In the genomic region with DNA sequence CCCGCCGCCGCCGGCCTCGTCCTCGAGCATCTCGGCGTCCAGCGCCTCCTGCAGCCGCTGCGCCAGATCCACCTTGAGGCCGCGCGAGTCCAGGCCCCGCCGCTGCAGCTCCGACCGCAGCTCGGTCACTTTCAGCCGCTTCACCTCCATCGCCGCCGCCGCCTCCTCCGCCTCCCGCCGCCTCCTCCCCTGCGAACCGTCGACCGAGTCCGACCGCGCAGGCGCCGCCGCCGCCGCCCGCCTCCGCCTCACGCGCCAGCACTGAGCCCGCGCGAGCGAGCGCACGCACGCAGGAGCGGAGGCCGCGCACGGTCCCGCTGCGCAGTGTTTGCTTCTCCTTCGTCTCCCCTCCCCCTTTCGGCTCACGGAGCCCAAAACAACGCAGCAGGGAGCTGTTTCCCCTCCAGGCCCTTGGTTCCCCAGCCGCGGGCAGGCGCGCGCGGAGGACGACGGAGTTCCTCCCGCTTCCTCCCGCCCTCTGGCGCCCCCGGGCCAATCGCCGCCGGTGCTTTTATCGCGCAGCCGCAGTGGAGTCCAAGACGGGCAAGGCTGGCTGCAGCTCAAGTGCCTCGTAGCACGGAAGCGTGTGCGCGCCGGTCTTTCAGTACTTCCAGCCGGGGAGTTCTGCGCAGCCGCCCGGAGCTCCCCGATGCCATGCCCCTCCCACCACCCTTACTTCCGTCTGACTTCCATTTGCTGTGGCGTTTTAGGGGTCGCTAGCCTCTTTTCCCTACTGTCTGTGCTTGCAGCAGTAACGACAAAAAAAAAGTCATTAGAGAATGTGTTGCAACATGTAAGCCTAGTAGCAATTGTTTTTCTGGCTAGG, we compare ENCODE assay signal across 1 cellular context.
TF ChIP-seq lines count a peak whose summit lies in the region.

TSS of gene HNRNPUL2 (minus strand) at position 451 of the 826 bp plus-strand sequence. CDS start at position 150, 301 bp downstream.

TF ChIP-seq in HepG2, 621 proteins besides CTCF, POLR2A, EP300 and RAD21 (continued from another document and continues in another):
- TF ChIP-seq, protein P1, sequence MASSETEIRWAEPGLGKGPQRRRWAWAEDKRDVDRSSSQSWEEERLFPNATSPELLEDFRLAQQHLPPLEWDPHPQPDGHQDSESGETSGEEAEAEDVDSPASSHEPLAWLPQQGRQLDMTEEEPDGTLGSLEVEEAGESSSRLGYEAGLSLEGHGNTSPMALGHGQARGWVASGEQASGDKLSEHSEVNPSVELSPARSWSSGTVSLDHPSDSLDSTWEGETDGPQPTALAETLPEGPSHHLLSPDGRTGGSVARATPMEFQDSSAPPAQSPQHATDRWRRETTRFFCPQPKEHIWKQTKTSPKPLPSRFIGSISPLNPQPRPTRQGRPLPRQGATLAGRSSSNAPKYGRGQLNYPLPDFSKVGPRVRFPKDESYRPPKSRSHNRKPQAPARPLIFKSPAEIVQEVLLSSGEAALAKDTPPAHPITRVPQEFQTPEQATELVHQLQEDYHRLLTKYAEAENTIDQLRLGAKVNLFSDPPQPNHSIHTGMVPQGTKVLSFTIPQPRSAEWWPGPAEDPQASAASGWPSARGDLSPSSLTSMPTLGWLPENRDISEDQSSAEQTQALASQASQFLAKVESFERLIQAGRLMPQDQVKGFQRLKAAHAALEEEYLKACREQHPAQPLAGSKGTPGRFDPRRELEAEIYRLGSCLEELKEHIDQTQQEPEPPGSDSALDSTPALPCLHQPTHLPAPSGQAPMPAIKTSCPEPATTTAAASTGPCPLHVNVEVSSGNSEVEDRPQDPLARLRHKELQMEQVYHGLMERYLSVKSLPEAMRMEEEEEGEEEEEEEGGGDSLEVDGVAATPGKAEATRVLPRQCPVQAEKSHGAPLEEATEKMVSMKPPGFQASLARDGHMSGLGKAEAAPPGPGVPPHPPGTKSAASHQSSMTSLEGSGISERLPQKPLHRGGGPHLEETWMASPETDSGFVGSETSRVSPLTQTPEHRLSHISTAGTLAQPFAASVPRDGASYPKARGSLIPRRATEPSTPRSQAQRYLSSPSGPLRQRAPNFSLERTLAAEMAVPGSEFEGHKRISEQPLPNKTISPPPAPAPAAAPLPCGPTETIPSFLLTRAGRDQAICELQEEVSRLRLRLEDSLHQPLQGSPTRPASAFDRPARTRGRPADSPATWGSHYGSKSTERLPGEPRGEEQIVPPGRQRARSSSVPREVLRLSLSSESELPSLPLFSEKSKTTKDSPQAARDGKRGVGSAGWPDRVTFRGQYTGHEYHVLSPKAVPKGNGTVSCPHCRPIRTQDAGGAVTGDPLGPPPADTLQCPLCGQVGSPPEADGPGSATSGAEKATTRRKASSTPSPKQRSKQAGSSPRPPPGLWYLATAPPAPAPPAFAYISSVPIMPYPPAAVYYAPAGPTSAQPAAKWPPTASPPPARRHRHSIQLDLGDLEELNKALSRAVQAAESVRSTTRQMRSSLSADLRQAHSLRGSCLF (CRISPR knock-in tag; IDR thresholded peaks at IDR 0.05; ENCODE audit: borderline replicate concordance), result no peak
- TF ChIP-seq TFAP4 (IDR thresholded peaks at IDR 0.05; ENCODE audit: borderline replicate concordance, low read depth), result no peak
- TF ChIP-seq, protein P2, sequence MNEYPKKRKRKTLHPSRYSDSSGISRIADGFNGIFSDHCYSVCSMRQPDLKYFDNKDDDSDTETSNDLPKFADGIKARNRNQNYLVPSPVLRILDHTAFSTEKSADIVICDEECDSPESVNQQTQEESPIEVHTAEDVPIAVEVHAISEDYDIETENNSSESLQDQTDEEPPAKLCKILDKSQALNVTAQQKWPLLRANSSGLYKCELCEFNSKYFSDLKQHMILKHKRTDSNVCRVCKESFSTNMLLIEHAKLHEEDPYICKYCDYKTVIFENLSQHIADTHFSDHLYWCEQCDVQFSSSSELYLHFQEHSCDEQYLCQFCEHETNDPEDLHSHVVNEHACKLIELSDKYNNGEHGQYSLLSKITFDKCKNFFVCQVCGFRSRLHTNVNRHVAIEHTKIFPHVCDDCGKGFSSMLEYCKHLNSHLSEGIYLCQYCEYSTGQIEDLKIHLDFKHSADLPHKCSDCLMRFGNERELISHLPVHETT (CRISPR knock-in tag; conservative IDR thresholded peaks at IDR 0.05), result peak; percentile 91
- peak; percentile 94 for TF ChIP-seq POLR2G (IDR thresholded peaks at IDR 0.05; ENCODE audit: low read depth, low read length)
- peak; percentile 67; the same call in 1 of the 2 replicates for TF ChIP-seq KDM5B (CRISPR knock-in tag; IDR thresholded peaks at IDR 0.05; ENCODE audit: borderline replicate concordance)
- peak; percentile 57 for TF ChIP-seq ZNF883 (CRISPR knock-in tag; IDR thresholded peaks at IDR 0.05; ENCODE audit: not compliant biosample characterization)
- no peak for TF ChIP-seq SRSF4 (IDR thresholded peaks at IDR 0.05; ENCODE audit: low read depth, low read length, poor library complexity, severe bottlenecking)
- no peak for TF ChIP-seq ADNP (CRISPR knock-in tag; IDR thresholded peaks at IDR 0.05)
- peak; percentile 93 for TF ChIP-seq TOPORS (CRISPR knock-in tag; IDR thresholded peaks at IDR 0.05)
- TF ChIP-seq, protein P3, sequence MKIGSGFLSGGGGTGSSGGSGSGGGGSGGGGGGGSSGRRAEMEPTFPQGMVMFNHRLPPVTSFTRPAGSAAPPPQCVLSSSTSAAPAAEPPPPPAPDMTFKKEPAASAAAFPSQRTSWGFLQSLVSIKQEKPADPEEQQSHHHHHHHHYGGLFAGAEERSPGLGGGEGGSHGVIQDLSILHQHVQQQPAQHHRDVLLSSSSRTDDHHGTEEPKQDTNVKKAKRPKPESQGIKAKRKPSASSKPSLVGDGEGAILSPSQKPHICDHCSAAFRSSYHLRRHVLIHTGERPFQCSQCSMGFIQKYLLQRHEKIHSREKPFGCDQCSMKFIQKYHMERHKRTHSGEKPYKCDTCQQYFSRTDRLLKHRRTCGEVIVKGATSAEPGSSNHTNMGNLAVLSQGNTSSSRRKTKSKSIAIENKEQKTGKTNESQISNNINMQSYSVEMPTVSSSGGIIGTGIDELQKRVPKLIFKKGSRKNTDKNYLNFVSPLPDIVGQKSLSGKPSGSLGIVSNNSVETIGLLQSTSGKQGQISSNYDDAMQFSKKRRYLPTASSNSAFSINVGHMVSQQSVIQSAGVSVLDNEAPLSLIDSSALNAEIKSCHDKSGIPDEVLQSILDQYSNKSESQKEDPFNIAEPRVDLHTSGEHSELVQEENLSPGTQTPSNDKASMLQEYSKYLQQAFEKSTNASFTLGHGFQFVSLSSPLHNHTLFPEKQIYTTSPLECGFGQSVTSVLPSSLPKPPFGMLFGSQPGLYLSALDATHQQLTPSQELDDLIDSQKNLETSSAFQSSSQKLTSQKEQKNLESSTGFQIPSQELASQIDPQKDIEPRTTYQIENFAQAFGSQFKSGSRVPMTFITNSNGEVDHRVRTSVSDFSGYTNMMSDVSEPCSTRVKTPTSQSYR (CRISPR knock-in tag; IDR thresholded peaks at IDR 0.05; ENCODE audit: borderline replicate concordance), result peak; percentile 76
- TF ChIP-seq ZNF468 (CRISPR knock-in tag; IDR thresholded peaks at IDR 0.05), result peak; percentile 48; the same call in 1 of the 2 replicates
- TF ChIP-seq ZFP90 (CRISPR knock-in tag; IDR thresholded peaks at IDR 0.05; ENCODE audit: borderline replicate concordance), result peak; percentile 98
- TF ChIP-seq STAT5B (CRISPR knock-in tag; IDR thresholded peaks at IDR 0.05), result 0 out of 2 replicates have a peak, but pooled peaks have one; percentile 34
- TF ChIP-seq ZFP82 (CRISPR knock-in tag; IDR thresholded peaks at IDR 0.05; ENCODE audit: borderline replicate concordance), result no peak
- TF ChIP-seq ZKSCAN1 (IDR thresholded peaks at IDR 0.05; ENCODE audit: low read length), result no peak
- no peak for TF ChIP-seq ZNF83 (CRISPR knock-in tag; IDR thresholded peaks at IDR 0.05; ENCODE audit: borderline replicate concordance)
- TF ChIP-seq ZSCAN9 (CRISPR knock-in tag; IDR thresholded peaks at IDR 0.05; ENCODE audit: borderline replicate concordance), result peak; percentile 84
- TF ChIP-seq TGIF2 (CRISPR knock-in tag; IDR thresholded peaks at IDR 0.05), result no peak; the same call in 1 of the 2 replicates
- peak; percentile 5; the same call in 1 of the 2 replicates for TF ChIP-seq CREM (IDR thresholded peaks at IDR 0.05)
- no peak for TF ChIP-seq CREM (CRISPR knock-in tag; IDR thresholded peaks at IDR 0.05)
- peak; percentile 80 for TF ChIP-seq ZNF274 (CRISPR knock-in tag; IDR thresholded peaks at IDR 0.05)
- TF ChIP-seq TAF15 (IDR thresholded peaks at IDR 0.05; ENCODE audit: low read depth, low read length, poor library complexity, severe bottlenecking), result no peak
- no peak for TF ChIP-seq RAD51 (IDR thresholded peaks at IDR 0.05; ENCODE audit: borderline replicate concordance)
- TF ChIP-seq ZNF224 (CRISPR knock-in tag; IDR thresholded peaks at IDR 0.05), result 0 out of 2 replicates have a peak, but pooled peaks have one; percentile 69
- TF ChIP-seq ZFX (CRISPR knock-in tag; IDR thresholded peaks at IDR 0.05; ENCODE audit: low read depth), result peak; percentile 96
- no peak for TF ChIP-seq ZNF407 (CRISPR knock-in tag; IDR thresholded peaks at IDR 0.05; ENCODE audit: not compliant biosample characterization)
- no peak for TF ChIP-seq ZNF652 (CRISPR knock-in tag; IDR thresholded peaks at IDR 0.05; ENCODE audit: borderline replicate concordance, low read depth)
- no peak for TF ChIP-seq ESRRA (CRISPR knock-in tag; IDR thresholded peaks at IDR 0.05; ENCODE audit: low read depth)
- peak; percentile 93; the same call in 1 of the 2 replicates for TF ChIP-seq ZNF563 (CRISPR knock-in tag; IDR thresholded peaks at IDR 0.05)
- no peak for TF ChIP-seq MAFF (IDR thresholded peaks at IDR 0.05; ENCODE audit: low read depth, low read length)
- peak; percentile 55; the same call in 1 of the 2 replicates for TF ChIP-seq SMAD9 (CRISPR knock-in tag; IDR thresholded peaks at IDR 0.05)
- no peak for TF ChIP-seq ATF1 (CRISPR knock-in tag; IDR thresholded peaks at IDR 0.05)
- TF ChIP-seq, protein P4, sequence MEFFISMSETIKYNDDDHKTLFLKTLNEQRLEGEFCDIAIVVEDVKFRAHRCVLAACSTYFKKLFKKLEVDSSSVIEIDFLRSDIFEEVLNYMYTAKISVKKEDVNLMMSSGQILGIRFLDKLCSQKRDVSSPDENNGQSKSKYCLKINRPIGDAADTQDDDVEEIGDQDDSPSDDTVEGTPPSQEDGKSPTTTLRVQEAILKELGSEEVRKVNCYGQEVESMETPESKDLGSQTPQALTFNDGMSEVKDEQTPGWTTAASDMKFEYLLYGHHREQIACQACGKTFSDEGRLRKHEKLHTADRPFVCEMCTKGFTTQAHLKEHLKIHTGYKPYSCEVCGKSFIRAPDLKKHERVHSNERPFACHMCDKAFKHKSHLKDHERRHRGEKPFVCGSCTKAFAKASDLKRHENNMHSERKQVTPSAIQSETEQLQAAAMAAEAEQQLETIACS (CRISPR knock-in tag; IDR thresholded peaks at IDR 0.05), result peak; percentile 91
- TF ChIP-seq, protein P5, sequence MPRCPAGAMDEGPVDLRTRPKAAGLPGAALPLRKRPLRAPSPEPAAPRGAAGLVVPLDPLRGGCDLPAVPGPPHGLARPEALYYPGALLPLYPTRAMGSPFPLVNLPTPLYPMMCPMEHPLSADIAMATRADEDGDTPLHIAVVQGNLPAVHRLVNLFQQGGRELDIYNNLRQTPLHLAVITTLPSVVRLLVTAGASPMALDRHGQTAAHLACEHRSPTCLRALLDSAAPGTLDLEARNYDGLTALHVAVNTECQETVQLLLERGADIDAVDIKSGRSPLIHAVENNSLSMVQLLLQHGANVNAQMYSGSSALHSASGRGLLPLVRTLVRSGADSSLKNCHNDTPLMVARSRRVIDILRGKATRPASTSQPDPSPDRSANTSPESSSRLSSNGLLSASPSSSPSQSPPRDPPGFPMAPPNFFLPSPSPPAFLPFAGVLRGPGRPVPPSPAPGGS (CRISPR knock-in tag; IDR thresholded peaks at IDR 0.05), result peak; percentile 97
